Comparison of ENCODE assay signal across 19 cellular contexts in the genomic region with DNA sequence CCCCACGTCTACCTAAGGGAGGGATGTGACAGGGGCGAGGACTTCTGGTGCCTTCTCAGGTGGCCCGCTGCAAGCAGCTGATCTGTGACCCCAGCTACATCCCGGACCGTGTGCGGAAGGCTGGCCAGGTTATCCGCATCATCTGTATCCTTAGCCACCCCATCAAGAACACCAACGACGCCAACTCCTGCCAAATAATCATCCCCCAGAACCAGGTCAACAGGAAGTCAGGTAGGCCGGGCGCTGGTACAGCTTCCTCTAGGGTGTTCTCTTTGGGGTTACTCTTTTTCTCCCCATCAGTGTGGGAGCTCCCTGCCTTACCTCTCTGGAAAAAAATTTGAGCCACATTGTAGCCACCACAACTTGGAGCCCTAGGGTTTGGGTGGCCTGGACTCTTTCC. TPM values are rescaled to one million over a fixed set of nuclear protein-coding genes. Genes with fewer than 3 reads are reported as not detected.
DNase-seq lines count a peak whose midpoint lies in the region; ATAC-seq and TF ChIP-seq lines count a peak whose summit lies in the region.
"Had no signal": no experiment of that assay in that cellular context is flagged by ENCODE, and none has a peak within 500 bp of the region (broad histone marks: within the 10 kb centered on the region; RNA-seq: fewer than 3 reads in every experiment).

No MANE protein-coding gene starts in this region.

- H3K4me3 Mint-ChIP-seq in activated CD8-positive, alpha-beta T cell treated with anti-CD3 and anti-CD28 coated beads, Interleukin-2, amount 10 ng/mL, durations not matched to agents 7 days and 5 days = no peak overlapping the region
- H3K4me3 Mint-ChIP-seq in activated CD8-positive, alpha-beta T cell treated with anti-CD3 and anti-CD28 coated beads for 36 hours = no peak overlapping the region
- H3K4me3 Mint-ChIP-seq in CD8-positive, alpha-beta T cell = peak overlapping the region; percentile 32
- peak overlapping the region; percentile 37 for H3K4me3 Mint-ChIP-seq in activated T-helper 17 cell treated with anti-CD3 and anti-CD28 coated beads, Interleukin-2, amount 50 U/mL, for 72 hours
- peak overlapping the region; percentile 83 for H3K4me3 Mint-ChIP-seq in neural crest cell
- H3K4me3 Mint-ChIP-seq in stimulated activated effector memory CD8-positive, alpha-beta T cell treated with anti-CD3 and anti-CD28 coated beads, Interleukin-12 subunit alpha, Interleukin-12 subunit beta, amount 100 ng/mL, for 72 hours = no peak overlapping the region

- no peaks in the 10 kb centered on the region for H3K9me3 Mint-ChIP-seq in activated CD8-positive, alpha-beta T cell treated with anti-CD3 and anti-CD28 coated beads, Interleukin-2, amount 10 ng/mL, durations not matched to agents 7 days and 5 days (ENCODE audit: insufficient read depth)
- no peaks in the 10 kb centered on the region for H3K9me3 Mint-ChIP-seq in activated CD8-positive, alpha-beta T cell treated with anti-CD3 and anti-CD28 coated beads for 36 hours
- H3K9me3 Mint-ChIP-seq in CD8-positive, alpha-beta T cell = no peaks in the 10 kb centered on the region
- H3K9me3 Mint-ChIP-seq in activated T-helper 17 cell treated with anti-CD3 and anti-CD28 coated beads, Interleukin-2, amount 50 U/mL, for 72 hours = no peaks in the 10 kb centered on the region
- no peaks in the 10 kb centered on the region for H3K9me3 Mint-ChIP-seq in neural crest cell
- H3K9me3 Mint-ChIP-seq in stimulated activated effector memory CD8-positive, alpha-beta T cell treated with anti-CD3 and anti-CD28 coated beads, Interleukin-12 subunit alpha, Interleukin-12 subunit beta, amount 100 ng/mL, for 72 hours = no peaks in the 10 kb centered on the region

- peak overlapping the region; percentile 66 for H3K27ac Mint-ChIP-seq in activated CD8-positive, alpha-beta T cell treated with anti-CD3 and anti-CD28 coated beads, Interleukin-2, amount 10 ng/mL, durations not matched to agents 7 days and 5 days
- H3K27ac Mint-ChIP-seq in activated CD8-positive, alpha-beta T cell treated with anti-CD3 and anti-CD28 coated beads for 36 hours = no peak overlapping the region
- H3K27ac Mint-ChIP-seq in CD8-positive, alpha-beta T cell = peak overlapping the region; percentile 82
- no peak overlapping the region for H3K27ac Mint-ChIP-seq in activated T-helper 17 cell treated with anti-CD3 and anti-CD28 coated beads, Interleukin-2, amount 50 U/mL, for 72 hours
- no peak overlapping the region for H3K27ac Mint-ChIP-seq in neural crest cell (ENCODE audit: unreplicated experiment)
- no peak overlapping the region for H3K27ac Mint-ChIP-seq in stimulated activated effector memory CD8-positive, alpha-beta T cell treated with anti-CD3 and anti-CD28 coated beads, Interleukin-12 subunit alpha, Interleukin-12 subunit beta, amount 100 ng/mL, for 72 hours

- H3K27me3 Mint-ChIP-seq in activated CD8-positive, alpha-beta T cell treated with anti-CD3 and anti-CD28 coated beads, Interleukin-2, amount 10 ng/mL, durations not matched to agents 7 days and 5 days (ENCODE audit: low read depth) = no peaks in the 10 kb centered on the region
- no peaks in the 10 kb centered on the region for H3K27me3 Mint-ChIP-seq in activated CD8-positive, alpha-beta T cell treated with anti-CD3 and anti-CD28 coated beads for 36 hours
- no peaks in the 10 kb centered on the region for H3K27me3 Mint-ChIP-seq in CD8-positive, alpha-beta T cell (ENCODE audit: low read depth)
- H3K27me3 Mint-ChIP-seq in activated T-helper 17 cell treated with anti-CD3 and anti-CD28 coated beads, Interleukin-2, amount 50 U/mL, for 72 hours = no peaks in the 10 kb centered on the region
- H3K27me3 Mint-ChIP-seq in neural crest cell (ENCODE audit: low read depth) = no peaks in the 10 kb centered on the region

- peaks cover 21% of the 10 kb centered on the region for H3K4me1 ChIP-seq in CD8-positive, alpha-beta T cell (ENCODE audit: insufficient read depth, low read length)

- intact Hi-C loops in activated CD8-positive, alpha-beta T cell treated with anti-CD3 and anti-CD28 coated beads for 36 hours (cut with micrococcal nuclease) = no loop called here
- intact Hi-C loops in CD8-positive, alpha-beta T cell (cut with DNase I, micrococcal nuclease) = loop anchor here in 1 of 2 experiments (10.0 kb wide), 1 partner anchor 47 kb away; a partner anchor contains a TSS

- DNase-seq in activated CD8-positive, alpha-beta T cell treated with anti-CD3 and anti-CD28 coated beads, Interleukin-2, amount 10 ng/mL, durations not matched to agents 7 days and 5 days = no peak
- no peak for DNase-seq in activated CD8-positive, alpha-beta T cell treated with anti-CD3 and anti-CD28 coated beads for 36 hours
- DNase-seq in CD8-positive, alpha-beta T cell = no peak
- no peak for DNase-seq in neural crest cell (ENCODE audit: low read depth, low spot score)
- no peak for DNase-seq in stimulated activated effector memory CD8-positive, alpha-beta T cell treated with anti-CD3 and anti-CD28 coated beads, Interleukin-12 subunit alpha, Interleukin-12 subunit beta, amount 100 ng/mL, for 72 hours (ENCODE audit: low spot score in 2 of 2)
- DNase-seq: DMS79 treated with DMSO at 0.1 percent for 48 hours, MM.1S, NCI-H1092 treated with DMSO at 0.1 percent for 48 hours, NCI-H146, NCI-H2029 treated with DMSO at 0.1 percent for 48 hours, NCI-H2171 treated with DMSO at 0.1 percent for 48 hours, NCI-H510A, NCI-H774, OCI-M1, SHP77 treated with DMSO at 0.1 percent for 48 hours had no signal

- H3K27me3 ChIP-seq in CD8-positive, alpha-beta T cell (ENCODE audit: insufficient read depth, low read length) = no peaks in the 10 kb centered on the region

- ATAC-seq in activated CD8-positive, alpha-beta T cell treated with anti-CD3 and anti-CD28 coated beads, Interleukin-2, amount 10 ng/mL, durations not matched to agents 7 days and 5 days = no peak
- no peak for ATAC-seq in activated CD8-positive, alpha-beta T cell treated with anti-CD3 and anti-CD28 coated beads for 36 hours
- no peak for ATAC-seq in CD8-positive, alpha-beta T cell
- ATAC-seq in activated T-helper 17 cell treated with anti-CD3 and anti-CD28 coated beads, Interleukin-2, amount 50 U/mL, for 72 hours (replicated peaks) = no peak
- no peak for ATAC-seq in GM21360 (IDR thresholded peaks at IDR 0.05; ENCODE audit: unreplicated experiment)
- ATAC-seq in stimulated activated effector memory CD8-positive, alpha-beta T cell treated with anti-CD3 and anti-CD28 coated beads, Interleukin-12 subunit alpha, Interleukin-12 subunit beta, amount 100 ng/mL, for 72 hours = no peak
- ATAC-seq: A549 had no signal

- POLR2A ChIA-PET in activated CD8-positive, alpha-beta T cell treated with anti-CD3 and anti-CD28 coated beads, Interleukin-2, amount 10 ng/mL, durations not matched to agents 7 days and 5 days (lab: Charles Lee) = interaction anchor here (1.0 kb wide), 1 partner anchor 43 kb away, joined by 3 read pairs; a partner anchor contains a TSS
- POLR2A ChIA-PET in activated CD8-positive, alpha-beta T cell treated with anti-CD3 and anti-CD28 coated beads for 36 hours (lab: Charles Lee) = interaction anchor here (0.8 kb wide), 1 partner anchor 44 kb away, joined by 5 read pairs; a partner anchor contains a TSS
- POLR2A ChIA-PET in CD8-positive, alpha-beta T cell (lab: Charles Lee) = interaction anchor here (0.8 to 1.8 kb wide), 4 partner anchors 12 to 49 kb away, joined by 3 to 6 read pairs (median 3); a partner anchor contains a TSS

- no peaks in the 10 kb centered on the region for H3K36me3 ChIP-seq in CD8-positive, alpha-beta T cell (ENCODE audit: insufficient read depth, low read length)

- H3K4me1 Mint-ChIP-seq in activated CD8-positive, alpha-beta T cell treated with anti-CD3 and anti-CD28 coated beads, Interleukin-2, amount 10 ng/mL, durations not matched to agents 7 days and 5 days (ENCODE audit: low read depth) = peaks cover 28% of the 10 kb centered on the region
- H3K4me1 Mint-ChIP-seq in activated CD8-positive, alpha-beta T cell treated with anti-CD3 and anti-CD28 coated beads for 36 hours (ENCODE audit: low read depth) = peaks cover 32% of the 10 kb centered on the region
- peaks cover 28% of the 10 kb centered on the region for H3K4me1 Mint-ChIP-seq in CD8-positive, alpha-beta T cell (ENCODE audit: low read depth)
- H3K4me1 Mint-ChIP-seq in activated T-helper 17 cell treated with anti-CD3 and anti-CD28 coated beads, Interleukin-2, amount 50 U/mL, for 72 hours = no peaks in the 10 kb centered on the region
- H3K4me1 Mint-ChIP-seq in neural crest cell = peaks cover 12% of the 10 kb centered on the region
- H3K4me1 Mint-ChIP-seq in stimulated activated effector memory CD8-positive, alpha-beta T cell treated with anti-CD3 and anti-CD28 coated beads, Interleukin-12 subunit alpha, Interleukin-12 subunit beta, amount 100 ng/mL, for 72 hours = peaks cover 43% of the 10 kb centered on the region

- no peak overlapping the region for H3K4me3 ChIP-seq in CD8-positive, alpha-beta T cell (ENCODE audit: low read depth, low read length)
- H3K4me3 ChIP-seq: A549, BLaER1 had no signal

- CTCF ChIA-PET in activated CD8-positive, alpha-beta T cell treated with anti-CD3 and anti-CD28 coated beads, Interleukin-2, amount 10 ng/mL, durations not matched to agents 7 days and 5 days (lab: Charles Lee) = no interaction called here
- CTCF ChIA-PET in activated CD8-positive, alpha-beta T cell treated with anti-CD3 and anti-CD28 coated beads for 36 hours (lab: Charles Lee) = interaction anchor here (1.2 kb wide), 1 partner anchor 49 kb away, joined by 3 read pairs; a partner anchor contains a TSS
- CTCF ChIA-PET in CD8-positive, alpha-beta T cell (lab: Charles Lee) = no interaction called here

- TF ChIP-seq CTCF in activated CD8-positive, alpha-beta T cell treated with anti-CD3 and anti-CD28 coated beads for 36 hours (IDR thresholded peaks at IDR 0.05) = no peak
- no peak for TF ChIP-seq CTCF in CD8-positive, alpha-beta T cell (IDR thresholded peaks at IDR 0.05)
- no peak for TF ChIP-seq CTCF in neural crest cell (conservative IDR thresholded peaks at IDR 0.05)

- H3K27ac ChIP-seq in CD8-positive, alpha-beta T cell (ENCODE audit: low read depth, low read length) = no peak overlapping the region
- H3K27ac ChIP-seq: A549, BLaER1 had no signal

- peaks cover 27% of the 10 kb centered on the region for H3K36me3 Mint-ChIP-seq in activated CD8-positive, alpha-beta T cell treated with anti-CD3 and anti-CD28 coated beads, Interleukin-2, amount 10 ng/mL, durations not matched to agents 7 days and 5 days (ENCODE audit: low read depth)
- peaks cover 10% of the 10 kb centered on the region for H3K36me3 Mint-ChIP-seq in activated CD8-positive, alpha-beta T cell treated with anti-CD3 and anti-CD28 coated beads for 36 hours (ENCODE audit: low read depth)
- H3K36me3 Mint-ChIP-seq in CD8-positive, alpha-beta T cell = peaks cover 31% of the 10 kb centered on the region
- peaks cover 72% of the 10 kb centered on the region for H3K36me3 Mint-ChIP-seq in activated T-helper 17 cell treated with anti-CD3 and anti-CD28 coated beads, Interleukin-2, amount 50 U/mL, for 72 hours (ENCODE audit: low read depth)
- peaks cover 3% of the 10 kb centered on the region for H3K36me3 Mint-ChIP-seq in neural crest cell (ENCODE audit: low read depth)
- peaks cover 64% of the 10 kb centered on the region for H3K36me3 Mint-ChIP-seq in stimulated activated effector memory CD8-positive, alpha-beta T cell treated with anti-CD3 and anti-CD28 coated beads, Interleukin-12 subunit alpha, Interleukin-12 subunit beta, amount 100 ng/mL, for 72 hours

- H3K9me3 ChIP-seq in CD8-positive, alpha-beta T cell (ENCODE audit: low read length) = no peaks in the 10 kb centered on the region
- H3K9me3 ChIP-seq: A549 had no signal

RNA-seq across cellular contexts. Expression of a gene that starts 2.4 kb away (rescaled TPM):
- total RNA-seq in activated CD8-positive, alpha-beta T cell treated with anti-CD3 and anti-CD28 coated beads, Interleukin-2, amount 10 ng/mL, durations not matched to agents 7 days and 5 days = 10 to 100 TPM; 62.7 to 63.5 TPM
- total RNA-seq in activated CD8-positive, alpha-beta T cell treated with anti-CD3 and anti-CD28 coated beads for 36 hours = 10 to 100 TPM; 43.6 to 47.5 TPM
- 10 to 100 TPM; 39.6 to 40.4 TPM for total RNA-seq in CD8-positive, alpha-beta T cell
- total RNA-seq in activated T-helper 17 cell treated with anti-CD3 and anti-CD28 coated beads, Interleukin-2, amount 50 U/mL, for 72 hours = 10 to 100 TPM; 49.3 to 71.4 TPM
- 68.8 and 69.0 TPM in 2 replicates for total RNA-seq in neural crest cell

RNA-seq across cellular contexts. Expression of a gene that starts 4.6 kb away (rescaled TPM):
- 10 to 100 TPM; 92.7 to 95.5 TPM for total RNA-seq in activated CD8-positive, alpha-beta T cell treated with anti-CD3 and anti-CD28 coated beads, Interleukin-2, amount 10 ng/mL, durations not matched to agents 7 days and 5 days
- total RNA-seq in activated CD8-positive, alpha-beta T cell treated with anti-CD3 and anti-CD28 coated beads for 36 hours = 10 to 100 TPM; 76.5 TPM
- 100 to 1,000 TPM; 113 to 119 TPM for total RNA-seq in CD8-positive, alpha-beta T cell
- total RNA-seq in activated T-helper 17 cell treated with anti-CD3 and anti-CD28 coated beads, Interleukin-2, amount 50 U/mL, for 72 hours = 100 to 1,000 TPM; 120 to 165 TPM
- 206 and 210 TPM in 2 replicates for total RNA-seq in neural crest cell

RNA-seq across cellular contexts. Expression of a gene that starts 13.1 kb away (rescaled TPM):
- 10 to 100 TPM; 41.5 to 43.5 TPM for total RNA-seq in activated CD8-positive, alpha-beta T cell treated with anti-CD3 and anti-CD28 coated beads, Interleukin-2, amount 10 ng/mL, durations not matched to agents 7 days and 5 days
- 10 to 100 TPM; 21.3 to 22.5 TPM for total RNA-seq in activated CD8-positive, alpha-beta T cell treated with anti-CD3 and anti-CD28 coated beads for 36 hours
- 10 to 100 TPM; 31.2 to 32.4 TPM for total RNA-seq in CD8-positive, alpha-beta T cell
- 10 to 100 TPM; 39.9 to 42.1 TPM for total RNA-seq in activated T-helper 17 cell treated with anti-CD3 and anti-CD28 coated beads, Interleukin-2, amount 50 U/mL, for 72 hours
- 78.2 and 79.8 TPM in 2 replicates for total RNA-seq in neural crest cell

RNA-seq across cellular contexts. Expression of a gene that starts 16.5 kb away (rescaled TPM):
- 10 to 100 TPM; 48.9 to 53.6 TPM for total RNA-seq in activated CD8-positive, alpha-beta T cell treated with anti-CD3 and anti-CD28 coated beads, Interleukin-2, amount 10 ng/mL, durations not matched to agents 7 days and 5 days
- 10 to 100 TPM; 36.5 to 40.5 TPM for total RNA-seq in activated CD8-positive, alpha-beta T cell treated with anti-CD3 and anti-CD28 coated beads for 36 hours
- 10 to 100 TPM; 46.7 to 52.1 TPM for total RNA-seq in CD8-positive, alpha-beta T cell
- 10 to 100 TPM; 63.2 to 67.8 TPM for total RNA-seq in activated T-helper 17 cell treated with anti-CD3 and anti-CD28 coated beads, Interleukin-2, amount 50 U/mL, for 72 hours
- total RNA-seq in neural crest cell = 74.1 and 75.1 TPM in 2 replicates

RNA-seq across cellular contexts. Expression of a gene that starts 30.2 kb away (rescaled TPM):
- 10 to 100 TPM; 76.5 to 77.4 TPM for total RNA-seq in activated CD8-positive, alpha-beta T cell treated with anti-CD3 and anti-CD28 coated beads, Interleukin-2, amount 10 ng/mL, durations not matched to agents 7 days and 5 days
- total RNA-seq in activated CD8-positive, alpha-beta T cell treated with anti-CD3 and anti-CD28 coated beads for 36 hours = 10 to 100 TPM; 49.8 to 53.4 TPM
- total RNA-seq in CD8-positive, alpha-beta T cell = 10 to 100 TPM; 48.9 to 52.3 TPM
- 10 to 100 TPM; 39.3 to 40.8 TPM for total RNA-seq in activated T-helper 17 cell treated with anti-CD3 and anti-CD28 coated beads, Interleukin-2, amount 50 U/mL, for 72 hours
- 45.7 and 47.1 TPM in 2 replicates for total RNA-seq in neural crest cell

Comparison
In these comparisons a context has a peak if more than half of its experiments do, and no peak if none do; other contexts are left out.
1. H3K27ac Mint-ChIP-seq: peak in activated CD8-positive, alpha-beta T cell treated with anti-CD3 and anti-CD28 coated beads, Interleukin-2, amount 10 ng/mL, durations not matched to agents 7 days and 5 days (single experiment) and CD8-positive, alpha-beta T cell (single experiment); none in activated CD8-positive, alpha-beta T cell treated with anti-CD3 and anti-CD28 coated beads for 36 hours (single experiment), activated T-helper 17 cell treated with anti-CD3 and anti-CD28 coated beads, Interleukin-2, amount 50 U/mL, for 72 hours (single experiment), neural crest cell (single experiment) and stimulated activated effector memory CD8-positive, alpha-beta T cell treated with anti-CD3 and anti-CD28 coated beads, Interleukin-12 subunit alpha, Interleukin-12 subunit beta, amount 100 ng/mL, for 72 hours (single experiment).
2. H3K4me3 Mint-ChIP-seq: peak in CD8-positive, alpha-beta T cell (single experiment), activated T-helper 17 cell treated with anti-CD3 and anti-CD28 coated beads, Interleukin-2, amount 50 U/mL, for 72 hours (single experiment) and neural crest cell (single experiment); none in activated CD8-positive, alpha-beta T cell treated with anti-CD3 and anti-CD28 coated beads, Interleukin-2, amount 10 ng/mL, durations not matched to agents 7 days and 5 days (single experiment), activated CD8-positive, alpha-beta T cell treated with anti-CD3 and anti-CD28 coated beads for 36 hours (single experiment) and stimulated activated effector memory CD8-positive, alpha-beta T cell treated with anti-CD3 and anti-CD28 coated beads, Interleukin-12 subunit alpha, Interleukin-12 subunit beta, amount 100 ng/mL, for 72 hours (single experiment).